ENCODE assay signal across 21 cellular contexts in the genomic region with DNA sequence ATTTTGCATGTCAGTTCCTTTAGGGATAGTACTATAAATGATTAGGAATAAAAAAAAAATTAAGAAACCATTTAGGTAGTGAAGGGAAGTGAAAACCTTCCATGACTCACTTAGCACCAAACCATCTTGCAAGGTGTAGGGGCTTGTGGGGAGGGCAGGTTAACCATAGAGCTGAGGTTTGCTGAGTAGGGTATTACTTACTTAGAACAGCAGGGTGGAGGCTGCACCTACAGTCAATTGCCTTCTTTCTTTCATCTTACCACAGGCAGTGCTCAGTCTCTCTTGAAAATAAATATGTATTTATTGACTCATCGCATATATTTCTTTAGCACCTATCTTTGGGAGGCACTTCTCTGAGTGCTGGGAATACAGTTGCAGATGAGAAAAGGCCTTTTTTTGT.
"Had no signal": no experiment of that assay in that cellular context is flagged by ENCODE, and none has a peak within 500 bp of the region (broad histone marks: within the 10 kb centered on the region; RNA-seq: fewer than 3 reads in every experiment).

No MANE protein-coding gene starts in this region.

- ATAC-seq: foreskin keratinocyte; left cardiac atrium; lower lobe of right lung; natural killer cell treated with Interleukin-12 subunit alpha and Interleukin-12 subunit beta and Interleukin-15 and Interleukin-18, amount 100 ng/mL, for 72 hours; right cardiac atrium; stimulated activated naive CD8-positive, alpha-beta T cell treated with anti-CD3 and anti-CD28 coated beads, Interleukin-15, Interleukin-2, amounts not matched to agents 100 U/mL and 50 U/mL, for 24 hours had no signal

- H3K9ac ChIP-seq: neural progenitor cell had no signal

- H2AFZ ChIP-seq: neural progenitor cell had no signal

- H3K4me1 ChIP-seq: foreskin keratinocyte, left ventricle myocardium inferior, lower lobe of right lung, neural progenitor cell, tibial artery, upper lobe of left lung, uterus had no signal

- H3K4me2 ChIP-seq: neural progenitor cell, smooth muscle cell had no signal

- H3K4me3 ChIP-seq: left ventricle myocardium inferior, lower lobe of right lung, neural progenitor cell, ovary, smooth muscle cell, tibial artery, upper lobe of left lung, uterus had no signal

- H3K27me3 ChIP-seq: foreskin keratinocyte, neural progenitor cell, ovary, tibial artery, upper lobe of left lung, uterus had no signal

- H3K9me3 ChIP-seq: left ventricle myocardium inferior, lower lobe of right lung, ovary, tibial artery, upper lobe of left lung, uterus had no signal

- H3K36me3 ChIP-seq: left ventricle myocardium inferior, lower lobe of right lung, neural progenitor cell, ovary, tibial artery, upper lobe of left lung, uterus had no signal

- DNase-seq: effector CD4-positive, alpha-beta T cell; endodermal cell; erythroblast; foreskin keratinocyte; kidney; left cardiac atrium; left ventricle myocardium inferior; lower lobe of right lung; mesenchymal stem cell; midbrain; nucleus accumbens; ovary; right cardiac atrium; stimulated activated CD4-positive, alpha-beta T cell treated with anti-CD3 and anti-CD28 coated beads, Interleukin-2, amount 100 ng/mL, for 48 hours; stimulated activated naive CD8-positive, alpha-beta T cell treated with anti-CD3 and anti-CD28 coated beads, Interleukin-15, Interleukin-2, amounts not matched to agents 100 U/mL and 50 U/mL, for 24 hours; tibial artery; upper lobe of left lung; uterus had no signal

- H3K27ac ChIP-seq: foreskin keratinocyte, left ventricle myocardium inferior, lower lobe of right lung, neural progenitor cell, ovary, tibial artery, upper lobe of left lung, uterus had no signal
